ENCODE assay signal across 8 cellular contexts in the genomic region with DNA sequence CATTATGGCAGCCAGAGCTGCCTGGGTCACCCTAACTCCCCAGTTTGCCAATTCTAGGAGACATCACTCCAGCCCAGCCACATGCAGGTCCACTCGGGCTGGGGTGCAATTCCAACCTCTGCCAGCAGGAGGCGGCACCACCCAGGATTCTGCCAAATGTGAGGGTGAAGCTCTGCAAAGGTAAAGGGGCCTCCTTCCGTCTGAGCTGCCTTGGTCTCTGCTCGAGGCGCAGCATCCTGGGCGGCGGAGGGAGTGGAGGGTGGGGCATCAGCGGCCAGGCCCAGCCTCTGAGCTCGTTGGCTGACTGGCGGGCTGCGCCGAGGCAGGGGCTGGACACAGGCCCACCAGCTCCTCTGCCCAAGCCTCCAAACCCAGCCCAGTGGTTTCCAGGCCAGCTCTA.
DNase-seq lines count a peak whose midpoint lies in the region; ATAC-seq, FAIRE-seq and TF ChIP-seq lines count a peak whose summit lies in the region.

No MANE protein-coding gene starts in this region.

- H3K27me3 Mint-ChIP-seq in nephron (ENCODE audit: low read depth), result no peaks in the 10 kb centered on the region

- H3K9ac ChIP-seq in GM12878 (ENCODE audit: control insufficient read depth, insufficient read depth, low read length), result no peak overlapping the region

- TF ChIP-seq CTCF in AG10803 (conservative IDR thresholded peaks at IDR 0.05; ENCODE audit: low read length), result peak; percentile 74
- peak; percentile 93 for TF ChIP-seq CTCF in LNCAP (IDR thresholded peaks at IDR 0.05)
- peak; percentile 28 to 76 (median 58) for TF ChIP-seq CTCF in GM12878 (IDR thresholded peaks at IDR 0.05 in 2 of 3, conservative IDR thresholded peaks at IDR 0.05 in 1 of 3; ENCODE audit: control insufficient read depth in 2 of 3, extremely low read depth in 1 of 3, insufficient read depth in 1 of 3, low read depth in 3 of 3, low read length in 3 of 3)
- peak; percentile 42 to 51 (median 49) for TF ChIP-seq CTCF in nephron (IDR thresholded peaks at IDR 0.05; ENCODE audit: unreplicated experiment in 3 of 3)

- H3K4me1 ChIP-seq in GM12878 (ENCODE audit: control insufficient read depth, insufficient read depth, low read length), result no peaks in the 10 kb centered on the region

- H3K79me2 ChIP-seq in GM12878 (ENCODE audit: control insufficient read depth, insufficient read depth, low read length), result no peaks in the 10 kb centered on the region

- H4K20me1 ChIP-seq in GM12878 (ENCODE audit: control insufficient read depth, insufficient read depth), result no peaks in the 10 kb centered on the region

- no peaks in the 10 kb centered on the region for H3K36me3 ChIP-seq in GM12878 (ENCODE audit: control insufficient read depth in 2 of 2, insufficient read depth in 2 of 2, low read length in 1 of 2)

- SMC1A ChIA-PET in GM12878 (lab: Charles Lee; ENCODE audit: uncharacterized antibody, unreplicated experiment), result no interaction called here

- WGBS in GM12878 (ENCODE audit: insufficient coverage, insufficient replicate concordance, low lambda C conversion rate, missing lambda C conversion rate), result 75% methylated on average over 12 of the region's 12 CpGs

- H3K4me1 Mint-ChIP-seq in nephron, result no peaks in the 10 kb centered on the region

- H3K36me3 Mint-ChIP-seq in nephron (ENCODE audit: low read depth), result no peaks in the 10 kb centered on the region

- POLR2A ChIA-PET in GM12878 (lab: Charles Lee), result no interaction called here

- H3K4me2 ChIP-seq in GM12878 (ENCODE audit: control insufficient read depth, insufficient read depth), result no peak overlapping the region

- intact Hi-C loops in GM12878 (cut with micrococcal nuclease; ENCODE audit: unreplicated experiment), result no loop called here

- no peaks in the 10 kb centered on the region for H3K27me3 ChIP-seq in GM12878 (replicated peaks in 1 of 2; ENCODE audit: control insufficient read depth in 2 of 2, insufficient read depth in 2 of 2, low read length in 1 of 2)

- RAD21 ChIA-PET in GM12878 (lab: Charles Lee; ENCODE audit: unreplicated experiment), result no interaction called here

- no peaks in the 10 kb centered on the region for H3K9me3 Mint-ChIP-seq in nephron

- no peak overlapping the region for H3K27ac Mint-ChIP-seq in nephron

- no peak for TF ChIP-seq EP300 in GM12878 (IDR thresholded peaks at IDR 0.05; ENCODE audit: borderline replicate concordance in 1 of 2, control insufficient read depth in 1 of 2, low read depth in 2 of 2, low read length in 2 of 2)

- H3K4me3 Mint-ChIP-seq in nephron, result no peak overlapping the region

- FAIRE-seq in GM12878 (lab: Jason Lieb, UNC), result no peak

- CTCF ChIA-PET in GM12878 (lab: Yijun Ruan, JAX), result interaction anchor here (1.2 kb wide), 1 partner anchor 241 kb away, joined by 4 read pairs; no protein-coding TSS in a partner anchor

- in situ Hi-C loops in GM12878 (cut with MboI), result no loop called here

- DNase-seq in AG10803 (ENCODE audit: low read depth) (no peak), GM12878 (ENCODE audit: low read depth, low spot score) (no peak), NCI-H1105 treated with DMSO at 0.1 percent for 48 hours (lab: John Stamatoyannopoulos, UW) (no peak), inferior parietal cortex (ENCODE audit: extremely low spot score) (no peak)

- BruUV-seq in GM12878 (replicated peaks; lab: Mats Ljungman, UMichigan), result no TSS peak

- TF ChIP-seq RAD21 in GM12878 (IDR thresholded peaks at IDR 0.05; ENCODE audit: insufficient read depth, low read depth, low read length), result no peak

- no peak overlapping the region for H3K27ac ChIP-seq in GM12878 (ENCODE audit: control insufficient read depth, insufficient read depth)

- H3K9me3 ChIP-seq in GM12878 (replicated peaks; ENCODE audit: control insufficient read depth, insufficient read depth, low read length), result no peaks in the 10 kb centered on the region

- no peak overlapping the region for H3K4me3 ChIP-seq in AG10803 (ENCODE audit: low read length)
- no peak overlapping the region for H3K4me3 ChIP-seq in GM12878

- ATAC-seq in GM12878 (no peak), GM19023 (IDR thresholded peaks at IDR 0.05; ENCODE audit: unreplicated experiment) (no peak), GM21825 (IDR thresholded peaks at IDR 0.05; ENCODE audit: unreplicated experiment) (no peak)

- TF ChIP-seq POLR2A in GM12878 (IDR thresholded peaks at IDR 0.05; ENCODE audit: low read depth, low read length), result no peak

- H2AFZ ChIP-seq in GM12878 (ENCODE audit: control insufficient read depth, low read depth, low read length), result no peak overlapping the region

TF ChIP-seq in GM12878, 131 proteins besides CTCF, POLR2A, EP300 and RAD21:
- TF ChIP-seq YBX1 (IDR thresholded peaks at IDR 0.05) (no peak), SP1 (IDR thresholded peaks at IDR 0.05; ENCODE audit: low read depth, low read length) (no peak), STAT1 (conservative IDR thresholded peaks at IDR 0.05) (no peak), POLR2AphosphoS5 (IDR thresholded peaks at IDR 0.05; ENCODE audit: low read length) (no peak), RB1 (IDR thresholded peaks at IDR 0.05; ENCODE audit: borderline replicate concordance) (no peak), ZBED1 (IDR thresholded peaks at IDR 0.05; ENCODE audit: borderline replicate concordance) (no peak), CBX5 (IDR thresholded peaks at IDR 0.05; ENCODE audit: low read depth) (no peak)
- TF ChIP-seq, protein P1, sequence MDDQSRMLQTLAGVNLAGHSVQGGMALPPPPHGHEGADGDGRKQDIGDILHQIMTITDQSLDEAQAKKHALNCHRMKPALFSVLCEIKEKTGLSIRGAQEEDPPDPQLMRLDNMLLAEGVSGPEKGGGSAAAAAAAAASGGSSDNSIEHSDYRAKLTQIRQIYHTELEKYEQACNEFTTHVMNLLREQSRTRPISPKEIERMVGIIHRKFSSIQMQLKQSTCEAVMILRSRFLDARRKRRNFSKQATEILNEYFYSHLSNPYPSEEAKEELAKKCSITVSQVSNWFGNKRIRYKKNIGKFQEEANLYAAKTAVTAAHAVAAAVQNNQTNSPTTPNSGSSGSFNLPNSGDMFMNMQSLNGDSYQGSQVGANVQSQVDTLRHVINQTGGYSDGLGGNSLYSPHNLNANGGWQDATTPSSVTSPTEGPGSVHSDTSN (IDR thresholded peaks at IDR 0.05; ENCODE audit: insufficient replicate concordance, low read depth, low read length), result no peak
- TF ChIP-seq, protein P2, sequence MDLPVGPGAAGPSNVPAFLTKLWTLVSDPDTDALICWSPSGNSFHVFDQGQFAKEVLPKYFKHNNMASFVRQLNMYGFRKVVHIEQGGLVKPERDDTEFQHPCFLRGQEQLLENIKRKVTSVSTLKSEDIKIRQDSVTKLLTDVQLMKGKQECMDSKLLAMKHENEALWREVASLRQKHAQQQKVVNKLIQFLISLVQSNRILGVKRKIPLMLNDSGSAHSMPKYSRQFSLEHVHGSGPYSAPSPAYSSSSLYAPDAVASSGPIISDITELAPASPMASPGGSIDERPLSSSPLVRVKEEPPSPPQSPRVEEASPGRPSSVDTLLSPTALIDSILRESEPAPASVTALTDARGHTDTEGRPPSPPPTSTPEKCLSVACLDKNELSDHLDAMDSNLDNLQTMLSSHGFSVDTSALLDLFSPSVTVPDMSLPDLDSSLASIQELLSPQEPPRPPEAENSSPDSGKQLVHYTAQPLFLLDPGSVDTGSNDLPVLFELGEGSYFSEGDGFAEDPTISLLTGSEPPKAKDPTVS (IDR thresholded peaks at IDR 0.05; ENCODE audit: low read depth, low read length), result no peak
